Comparison of ENCODE assay signal across 1 cellular context in the genomic region with DNA sequence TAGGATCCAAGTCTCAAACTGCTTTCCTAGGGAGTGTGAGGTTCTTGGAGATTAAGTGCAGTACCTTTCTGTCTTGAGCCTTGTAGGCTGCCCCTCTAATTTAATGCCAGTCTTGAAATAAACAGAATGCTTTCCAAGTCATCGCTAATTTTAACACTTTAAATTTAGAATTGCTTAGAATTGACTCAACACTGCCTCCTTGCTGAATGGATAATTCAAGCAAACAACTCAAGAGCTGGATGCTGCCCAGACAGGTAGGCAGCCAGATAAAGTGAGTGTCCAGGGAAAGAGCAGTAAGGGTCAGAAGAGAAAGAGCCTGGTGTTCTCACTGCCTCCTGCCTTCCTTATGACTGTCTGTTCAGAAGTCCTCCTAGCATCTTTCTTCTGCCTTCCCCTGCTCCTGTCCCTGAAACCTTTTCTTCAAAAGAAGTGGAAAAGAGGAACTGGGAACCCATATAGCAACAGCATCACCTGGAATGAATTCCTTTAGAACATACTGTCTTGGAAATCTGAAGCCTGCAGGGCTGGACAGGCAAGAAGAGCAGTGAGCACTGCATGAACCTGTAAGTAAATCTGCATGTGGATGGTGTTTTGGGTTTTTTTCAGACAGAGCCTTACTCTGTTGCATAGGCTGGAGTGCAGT.
TF ChIP-seq lines count a peak whose summit lies in the region.

No MANE protein-coding gene starts in this region.

TF ChIP-seq in SK-N-SH, 30 proteins besides CTCF, POLR2A, EP300 and RAD21 (continued from another document):
- TF ChIP-seq, protein P1, sequence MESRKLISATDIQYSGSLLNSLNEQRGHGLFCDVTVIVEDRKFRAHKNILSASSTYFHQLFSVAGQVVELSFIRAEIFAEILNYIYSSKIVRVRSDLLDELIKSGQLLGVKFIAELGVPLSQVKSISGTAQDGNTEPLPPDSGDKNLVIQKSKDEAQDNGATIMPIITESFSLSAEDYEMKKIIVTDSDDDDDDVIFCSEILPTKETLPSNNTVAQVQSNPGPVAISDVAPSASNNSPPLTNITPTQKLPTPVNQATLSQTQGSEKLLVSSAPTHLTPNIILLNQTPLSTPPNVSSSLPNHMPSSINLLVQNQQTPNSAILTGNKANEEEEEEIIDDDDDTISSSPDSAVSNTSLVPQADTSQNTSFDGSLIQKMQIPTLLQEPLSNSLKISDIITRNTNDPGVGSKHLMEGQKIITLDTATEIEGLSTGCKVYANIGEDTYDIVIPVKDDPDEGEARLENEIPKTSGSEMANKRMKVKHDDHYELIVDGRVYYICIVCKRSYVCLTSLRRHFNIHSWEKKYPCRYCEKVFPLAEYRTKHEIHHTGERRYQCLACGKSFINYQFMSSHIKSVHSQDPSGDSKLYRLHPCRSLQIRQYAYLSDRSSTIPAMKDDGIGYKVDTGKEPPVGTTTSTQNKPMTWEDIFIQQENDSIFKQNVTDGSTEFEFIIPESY (IDR thresholded peaks at IDR 0.05; ENCODE audit: borderline replicate concordance, low read depth) = no peak
- no peak for TF ChIP-seq CHD2 (IDR thresholded peaks at IDR 0.05; ENCODE audit: low read length, partially characterized antibody)
- TF ChIP-seq, protein P2, sequence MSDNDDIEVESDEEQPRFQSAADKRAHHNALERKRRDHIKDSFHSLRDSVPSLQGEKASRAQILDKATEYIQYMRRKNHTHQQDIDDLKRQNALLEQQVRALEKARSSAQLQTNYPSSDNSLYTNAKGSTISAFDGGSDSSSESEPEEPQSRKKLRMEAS (IDR thresholded peaks at IDR 0.05; ENCODE audit: low read depth) = no peak
- no peak for TF ChIP-seq SIN3A (IDR thresholded peaks at IDR 0.05; ENCODE audit: borderline replicate concordance, low read depth, low read length)
